ENCODE assay signal across 8 cellular contexts in the genomic region with DNA sequence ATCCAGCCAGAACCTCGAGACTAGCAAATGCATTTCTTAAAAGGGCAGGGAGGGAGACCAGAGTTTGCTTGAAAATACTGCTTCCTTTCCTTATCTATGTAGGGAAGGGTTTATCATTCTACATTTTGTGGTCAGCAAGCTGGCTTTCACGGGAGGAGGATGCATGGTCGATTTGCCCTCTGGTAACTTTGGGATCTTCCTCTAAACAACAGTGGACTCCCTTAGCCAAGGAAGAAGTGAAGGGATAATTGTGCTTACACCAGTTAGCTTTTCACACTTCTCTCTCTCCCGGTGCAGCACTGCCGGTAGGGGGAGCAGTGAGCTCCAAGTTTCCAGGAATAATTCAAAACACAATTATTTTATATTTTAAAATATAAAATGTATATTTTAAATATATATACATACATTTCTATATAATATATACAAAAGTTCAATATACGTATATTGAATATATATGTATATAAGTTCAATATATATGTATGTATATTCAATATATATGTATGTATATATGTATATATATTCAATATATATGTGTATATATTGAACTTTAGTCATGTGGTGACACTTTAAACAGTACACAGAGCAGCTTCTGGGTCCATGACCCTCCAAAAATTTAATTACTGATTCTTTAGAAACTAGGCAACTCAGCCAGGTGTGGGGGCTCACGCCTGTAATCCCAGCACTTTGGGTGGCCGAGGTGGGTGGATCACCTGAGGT. TPM values are rescaled to one million over a fixed set of nuclear protein-coding genes. Genes with fewer than 3 reads are reported as not detected.
DNase-seq lines count a peak whose midpoint lies in the region; ATAC-seq and TF ChIP-seq lines count a peak whose summit lies in the region.

No MANE protein-coding gene starts in this region.

- peak overlapping the region; percentile 90 for H3K27ac ChIP-seq in colonic mucosa

- peak; percentile 90 for TF ChIP-seq CTCF in colonic mucosa (IDR thresholded peaks at IDR 0.05)

- peak overlapping the region; percentile 53 for H3K4me3 ChIP-seq in colonic mucosa

- H3K36me3 ChIP-seq in colonic mucosa, result no peaks in the 10 kb centered on the region

- peak; percentile 74 for DNase-seq in COLO829 (ENCODE audit: low spot score)
- peak; percentile 45 for DNase-seq in KBM-7
- peak; percentile 19 for DNase-seq in activated CD4-positive, alpha-beta T cell treated with anti-CD3 and anti-CD28 coated beads for 1 hour
- peak; percentile 85 for DNase-seq in colonic mucosa
- DNase-seq in kidney tubule cell (ENCODE audit: low spot score), result peak; percentile 64
- peak in 2 of 3 donors; percentile 45 to 48 for DNase-seq in stimulated activated CD4-positive, alpha-beta T cell treated with anti-CD3 and anti-CD28 coated beads, Interleukin-12 subunit alpha, Interleukin-12 subunit beta, amount 100 ng/mL, for 48 hours (ENCODE audit: low read depth in 2 of 3, low spot score in 1 of 3)
- no peak for DNase-seq in GF-D8 (lab: John Stamatoyannopoulos, UW)

- no peaks in the 10 kb centered on the region for H3K9me3 ChIP-seq in colonic mucosa

- peak overlapping the region; percentile 70 to 82 for H3K9ac ChIP-seq in colonic mucosa (ENCODE audit: low read depth in 2 of 2, low read length in 2 of 2)

- no peaks in the 10 kb centered on the region for H3K27me3 ChIP-seq in colonic mucosa

- peaks cover 9% of the 10 kb centered on the region for H3K4me1 ChIP-seq in colonic mucosa

- no peak for ATAC-seq in HG03095 (IDR thresholded peaks at IDR 0.05; ENCODE audit: unreplicated experiment)

- intact Hi-C loops in colonic mucosa (cut with DNase I), result loop anchor here (10.0 kb wide), 1 partner anchor 153 kb away; no protein-coding TSS in a partner anchor

- in situ Hi-C loops in KBM-7 (cut with MboI; ENCODE audit: low pct_unique_long_range_greater_than_20kb, low sequenced_read_pairs), result no loop called here

RNA-seq across cellular contexts. Expression of a gene that starts 4.5 kb away (rescaled TPM):
- total RNA-seq in colonic mucosa, result 10 to 100 TPM; 21.3 to 32.8 TPM

RNA-seq across cellular contexts. Expression of a gene that starts 14.5 kb away (rescaled TPM):
- 10 to 100 TPM; 48.7 to 68.3 TPM for total RNA-seq in colonic mucosa

RNA-seq across cellular contexts. Expression of a gene that starts 18.7 kb away (rescaled TPM):
- 1 to 10 TPM; 5.0 to 8.9 TPM for total RNA-seq in colonic mucosa

RNA-seq across cellular contexts. Expression of a gene that starts 59.6 kb away (rescaled TPM):
- 10 to 100 TPM; 25.1 to 27.7 TPM for total RNA-seq in colonic mucosa
